ENCODE assay signal across 19 cellular contexts in genomic region chr3:8610961-8611360, GRCh38. TPM values are rescaled to one million over a fixed set of nuclear protein-coding genes. Genes with fewer than 3 reads are reported as not detected.
"Had no signal": no experiment of that assay in that cellular context is flagged by ENCODE, and none has a peak within 500 bp of the region (broad histone marks: within the 10 kb centered on the region; RNA-seq: fewer than 3 reads in every experiment).

No MANE protein-coding gene starts in this region.

- H3K4me2 ChIP-seq: smooth muscle cell had no signal

- DNase-seq: activated CD4-positive, alpha-beta T cell treated with anti-CD3 and anti-CD28 coated beads for 36 hours; activated CD4-positive, alpha-beta T cell treated with anti-CD3 and anti-CD28 coated beads, Interleukin-2, amount 50 U/mL, for 48 hours; amniotic stem cell; dorsolateral prefrontal cortex; gastrocnemius medialis; kidney glomerular epithelial cell; left ventricle myocardium superior; pancreas; stimulated activated CD4-positive, alpha-beta T cell treated with anti-CD3 and anti-CD28 coated beads, Interleukin-4, amount 100 ng/mL, for 24 hours; stomach; trophoblast cell had no signal

- H3K27ac ChIP-seq: cardiac muscle cell, dorsolateral prefrontal cortex, gastrocnemius medialis, pancreas, stomach had no signal

- H3K9me3 Mint-ChIP-seq: neural crest cell; stimulated activated effector memory CD8-positive, alpha-beta T cell treated with anti-CD3 and anti-CD28 coated beads, Interleukin-12 subunit alpha, Interleukin-12 subunit beta, amount 100 ng/mL, for 72 hours; T-helper 2 cell treated with Interferon-gamma antibody and Interleukin-4, amounts not matched to agents 5 μg/mL and 100 μg/mL, for 36 hours had no signal

- ATAC-seq: activated CD4-positive, alpha-beta T cell treated with anti-CD3 and anti-CD28 coated beads for 36 hours; gastrocnemius medialis; left ventricle myocardium superior; pancreas; sciatic nerve; stimulated activated effector memory CD8-positive, alpha-beta T cell treated with anti-CD3 and anti-CD28 coated beads, Interleukin-12 subunit alpha, Interleukin-12 subunit beta, amount 100 ng/mL, for 72 hours; WTC11 had no signal

- H3K9me3 ChIP-seq: gastrocnemius medialis, pancreas, stomach had no signal

- H3K27ac Mint-ChIP-seq: activated CD4-positive, alpha-beta T cell treated with anti-CD3 and anti-CD28 coated beads for 36 hours; activated naive CD8-positive, alpha-beta T cell; stimulated activated effector memory CD8-positive, alpha-beta T cell treated with anti-CD3 and anti-CD28 coated beads, Interleukin-12 subunit alpha, Interleukin-12 subunit beta, amount 100 ng/mL, for 72 hours; T-helper 2 cell treated with Interferon-gamma antibody and Interleukin-4, amounts not matched to agents 5 μg/mL and 100 μg/mL, for 36 hours; WTC11 had no signal

- H3K36me3 ChIP-seq: cardiac muscle cell, gastrocnemius medialis, pancreas, stomach had no signal

- H3K4me3 Mint-ChIP-seq: activated CD4-positive, alpha-beta T cell treated with anti-CD3 and anti-CD28 coated beads for 36 hours; activated naive CD8-positive, alpha-beta T cell; neural crest cell; stimulated activated effector memory CD8-positive, alpha-beta T cell treated with anti-CD3 and anti-CD28 coated beads, Interleukin-12 subunit alpha, Interleukin-12 subunit beta, amount 100 ng/mL, for 72 hours; T-helper 2 cell treated with Interferon-gamma antibody and Interleukin-4, amounts not matched to agents 5 μg/mL and 100 μg/mL, for 36 hours had no signal

- H3K4me3 ChIP-seq: cardiac muscle cell, dorsolateral prefrontal cortex, gastrocnemius medialis, pancreas, smooth muscle cell, stomach had no signal

- H3K4me1 Mint-ChIP-seq: activated CD4-positive, alpha-beta T cell treated with anti-CD3 and anti-CD28 coated beads for 36 hours; stimulated activated effector memory CD8-positive, alpha-beta T cell treated with anti-CD3 and anti-CD28 coated beads, Interleukin-12 subunit alpha, Interleukin-12 subunit beta, amount 100 ng/mL, for 72 hours had no signal

- H3K36me3 Mint-ChIP-seq: activated naive CD8-positive, alpha-beta T cell; stimulated activated effector memory CD8-positive, alpha-beta T cell treated with anti-CD3 and anti-CD28 coated beads, Interleukin-12 subunit alpha, Interleukin-12 subunit beta, amount 100 ng/mL, for 72 hours had no signal

- H3K4me1 ChIP-seq: pancreas had no signal

- H3K27me3 ChIP-seq: cardiac muscle cell, dorsolateral prefrontal cortex, gastrocnemius medialis, pancreas, stomach had no signal

RNA-seq across cellular contexts. Expression of gene SSUH2, which starts 33.6 kb away (rescaled TPM):
- polyA plus RNA-seq: cardiac muscle cell, smooth muscle cell had no signal
